1 cellular context compared by ENCODE assay signal in genomic region chr6:95091823-95092436, GRCh38.
TF ChIP-seq lines count a peak whose summit lies in the region.

No MANE protein-coding gene starts in this region.

TF ChIP-seq in Ishikawa, 13 proteins besides CTCF, POLR2A, EP300 and RAD21 (continued from another document):
- TF ChIP-seq REST (IDR thresholded peaks at IDR 0.05; ENCODE audit: low read depth) (no peak), FOXM1 (IDR thresholded peaks at IDR 0.05; ENCODE audit: borderline replicate concordance, low read depth) (no peak), MAX (IDR thresholded peaks at IDR 0.05) (no peak), EGR1 (IDR thresholded peaks at IDR 0.05) (no peak), USF1 (IDR thresholded peaks at IDR 0.05) (no peak), NFIC (IDR thresholded peaks at IDR 0.05) (no peak), ZBTB7A (IDR thresholded peaks at IDR 0.05; ENCODE audit: low read depth) (no peak), TAF1 (IDR thresholded peaks at IDR 0.05; ENCODE audit: low read depth) (no peak), CEBPB (IDR thresholded peaks at IDR 0.05) (no peak)
